Comparison of ENCODE assay signal across 8 cellular contexts in the genomic region with DNA sequence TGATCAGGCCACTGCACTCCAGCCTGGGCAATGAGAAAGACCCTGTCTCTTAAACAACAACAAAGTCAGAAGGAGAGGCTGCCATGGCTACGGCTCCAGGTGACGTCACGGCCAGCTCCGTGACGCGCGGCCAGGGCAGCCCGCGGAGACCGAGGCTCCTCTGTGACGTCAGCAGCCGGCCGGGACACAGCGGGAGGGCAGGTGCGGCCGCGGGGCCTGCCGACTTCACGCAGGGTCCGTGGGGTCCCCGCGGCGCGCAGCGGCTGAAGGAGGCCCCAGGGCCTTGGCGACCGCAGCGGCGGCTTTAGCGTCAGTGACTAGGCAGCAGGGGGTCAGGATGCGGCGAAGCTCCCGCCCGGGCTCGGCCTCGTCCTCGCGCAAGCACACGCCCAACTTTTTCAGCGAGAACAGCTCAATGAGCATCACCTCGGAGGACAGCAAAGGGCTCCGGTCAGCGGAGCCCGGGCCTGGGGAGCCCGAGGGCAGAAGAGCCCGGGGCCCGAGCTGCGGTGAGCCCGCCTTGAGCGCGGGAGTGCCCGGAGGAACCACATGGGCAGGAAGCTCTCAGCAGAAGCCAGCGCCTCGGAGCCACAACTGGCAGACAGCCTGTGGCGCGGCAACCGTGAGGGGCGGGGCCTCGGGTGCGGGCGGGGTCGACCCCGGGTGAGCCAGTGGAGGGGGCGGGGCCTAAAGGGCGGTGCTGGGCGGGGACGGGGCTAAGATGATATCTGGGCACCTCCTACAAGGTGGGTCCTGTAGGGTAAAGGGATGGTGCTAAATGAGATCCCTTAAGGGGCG. TPM values are rescaled to one million over a fixed set of nuclear protein-coding genes. Genes with fewer than 3 reads are reported as not detected.
DNase-seq lines count a peak whose midpoint lies in the region; ATAC-seq and TF ChIP-seq lines count a peak whose summit lies in the region.

A gene with protein sequence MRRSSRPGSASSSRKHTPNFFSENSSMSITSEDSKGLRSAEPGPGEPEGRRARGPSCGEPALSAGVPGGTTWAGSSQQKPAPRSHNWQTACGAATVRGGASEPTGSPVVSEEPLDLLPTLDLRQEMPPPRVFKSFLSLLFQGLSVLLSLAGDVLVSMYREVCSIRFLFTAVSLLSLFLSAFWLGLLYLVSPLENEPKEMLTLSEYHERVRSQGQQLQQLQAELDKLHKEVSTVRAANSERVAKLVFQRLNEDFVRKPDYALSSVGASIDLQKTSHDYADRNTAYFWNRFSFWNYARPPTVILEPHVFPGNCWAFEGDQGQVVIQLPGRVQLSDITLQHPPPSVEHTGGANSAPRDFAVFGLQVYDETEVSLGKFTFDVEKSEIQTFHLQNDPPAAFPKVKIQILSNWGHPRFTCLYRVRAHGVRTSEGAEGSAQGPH (plus strand): TSS at position 163 of the 798 bp plus-strand sequence. CDS start 175 bp downstream, at position 338.

- H3K9me3 ChIP-seq in Peyer's patch = no peaks in the 10 kb centered on the region
- no peaks in the 10 kb centered on the region for H3K9me3 ChIP-seq in fibroblast of lung (ENCODE audit: control insufficient read depth, insufficient read depth, low read depth, low read length)

- peak; percentile 100 for DNase-seq in DMS 273 (lab: John Stamatoyannopoulos, UW; ENCODE audit: unreplicated experiment)
- DNase-seq in Jurkat, Clone E6-1 (ENCODE audit: low read depth, low spot score) = no peak
- peak; percentile 100 for DNase-seq in Peyer's patch
- peak; percentile 100 for DNase-seq in activated T-helper 1 cell treated with anti-CD3 and anti-CD28 coated beads, Interleukin-2, amount 50 U/mL, for 16 hours (ENCODE audit: low read depth in 1 of 2, low spot score in 1 of 2)
- peak; percentile 73 to 82 for DNase-seq in fibroblast of lung (ENCODE audit: low read depth in 2 of 2)
- peak; percentile 100 for DNase-seq in natural killer cell treated with Interleukin-12 subunit alpha and Interleukin-12 subunit beta and Interleukin-15 and Interleukin-18, amount 100 ng/mL, for 72 hours (ENCODE audit: low spot score)
- peak; percentile 98 to 100 (median 100) for DNase-seq in stimulated activated naive CD4-positive, alpha-beta T cell (lab: John Stamatoyannopoulos, UW)

- H4K20me1 ChIP-seq in fibroblast of lung (ENCODE audit: control insufficient read depth, extremely low read depth, insufficient read depth, low read length) = no peaks in the 10 kb centered on the region

- ATAC-seq in GM21576 (IDR thresholded peaks at IDR 0.05; ENCODE audit: unreplicated experiment) = peak; percentile 66
- peak; percentile 95 to 96 for ATAC-seq in natural killer cell treated with Interleukin-12 subunit alpha and Interleukin-12 subunit beta and Interleukin-15 and Interleukin-18, amount 100 ng/mL, for 72 hours

- no peaks in the 10 kb centered on the region for H3K36me3 Mint-ChIP-seq in natural killer cell treated with Interleukin-12 subunit alpha and Interleukin-12 subunit beta and Interleukin-15 and Interleukin-18, amount 100 ng/mL, for 72 hours

- peak within 1 kb of the TSS; percentile 88 for H3K4me3 Mint-ChIP-seq in natural killer cell treated with Interleukin-12 subunit alpha and Interleukin-12 subunit beta and Interleukin-15 and Interleukin-18, amount 100 ng/mL, for 72 hours

- TF ChIP-seq CTCF in Peyer's patch (IDR thresholded peaks at IDR 0.05) (peak in 1 of 6 experiments; percentile 9), fibroblast of lung (conservative IDR thresholded peaks at IDR 0.05 in 1 of 2, IDR thresholded peaks at IDR 0.05 in 1 of 2; ENCODE audit: low read depth in 1 of 2, low read length in 2 of 2) (no peak)

- peak within 1 kb of the TSS; percentile 51 for H3K4me3 ChIP-seq in Jurkat, Clone E6-1 (ENCODE audit: low read length)
- H3K4me3 ChIP-seq in Peyer's patch = peak within 1 kb of the TSS; percentile 47 to 67 (median 56)
- peak within 1 kb of the TSS; percentile 46 to 71 (median 59) for H3K4me3 ChIP-seq in fibroblast of lung (replicated peaks in 1 of 4; ENCODE audit: control extremely low read depth in 1 of 4, insufficient read depth in 1 of 4, low read depth in 3 of 4, low read length in 4 of 4)

- H3K27me3 Mint-ChIP-seq in natural killer cell treated with Interleukin-12 subunit alpha and Interleukin-12 subunit beta and Interleukin-15 and Interleukin-18, amount 100 ng/mL, for 72 hours = no peaks in the 10 kb centered on the region

- H3K27me3 ChIP-seq in Peyer's patch (no peaks in the 10 kb centered on the region), fibroblast of lung (ENCODE audit: control insufficient read depth, insufficient read depth, low read length) (no peaks in the 10 kb centered on the region)

- H3K79me2 ChIP-seq in fibroblast of lung (ENCODE audit: control insufficient read depth, insufficient read depth, low read length) = no peaks in the 10 kb centered on the region

- H3K36me3 ChIP-seq in Peyer's patch (no peaks in the 10 kb centered on the region), fibroblast of lung (ENCODE audit: control insufficient read depth, insufficient read depth, low read length) (peaks cover 2% of the 10 kb centered on the region)

- peak; percentile 48 to 55 for TF ChIP-seq POLR2A in Peyer's patch (IDR thresholded peaks at IDR 0.05)

- H3K4me2 ChIP-seq in fibroblast of lung (ENCODE audit: extremely low read depth, insufficient read depth, low read length) = peak within 1 kb of the TSS; percentile 77

- peak within 1 kb of the TSS; percentile 82 for H3K9ac ChIP-seq in fibroblast of lung (ENCODE audit: insufficient read depth, low read length)

- peaks cover 34 to 44% of the 10 kb centered on the region in 2 donors for H3K4me1 Mint-ChIP-seq in natural killer cell treated with Interleukin-12 subunit alpha and Interleukin-12 subunit beta and Interleukin-15 and Interleukin-18, amount 100 ng/mL, for 72 hours (ENCODE audit: low read depth in 2 of 2)

- H2AFZ ChIP-seq in fibroblast of lung (ENCODE audit: low read length) = peak within 1 kb of the TSS; percentile 27

- H3K4me1 ChIP-seq in Peyer's patch (peaks cover 0 to 33% (median 26%) of the 10 kb centered on the region in 4 donors), fibroblast of lung (ENCODE audit: control insufficient read depth, extremely low read depth, insufficient read depth, low read length) (peaks cover 16% of the 10 kb centered on the region)

- no peaks in the 10 kb centered on the region for H3K9me3 Mint-ChIP-seq in natural killer cell treated with Interleukin-12 subunit alpha and Interleukin-12 subunit beta and Interleukin-15 and Interleukin-18, amount 100 ng/mL, for 72 hours

- peak within 1 kb of the TSS; percentile 82 to 95 (median 92) for H3K27ac ChIP-seq in Peyer's patch
- peak within 1 kb of the TSS; percentile 91 for H3K27ac ChIP-seq in fibroblast of lung (ENCODE audit: insufficient read depth, low read length)

- peak within 1 kb of the TSS; percentile 92 to 93 for H3K27ac Mint-ChIP-seq in natural killer cell treated with Interleukin-12 subunit alpha and Interleukin-12 subunit beta and Interleukin-15 and Interleukin-18, amount 100 ng/mL, for 72 hours

RNA-seq across cellular contexts. Expression of the gene that starts here (rescaled TPM):
- polyA plus RNA-seq in Jurkat, Clone E6-1 (2012; ENCODE audit: insufficient read depth, insufficient read length) = 2.8 TPM
- 10 to 100 TPM in 2 of 4 donors, not detected in 2; 10.7 to 28.1 TPM for total RNA-seq in Peyer's patch
- 6.6 and 8.5 TPM in 2 replicates for total RNA-seq in fibroblast of lung
- 2.6 and 4.3 TPM in 2 replicates for polyA plus RNA-seq in fibroblast of lung
- 2.7 and 7.9 TPM in 2 replicates for polyA plus RNA-seq in fibroblast of lung (2012)
- 5.3 TPM in 1 of 2 replicates, not detected in the other for polyA minus RNA-seq in fibroblast of lung (ENCODE audit: low replicate concordance)
- 1 to 10 TPM; 5.9 to 6.3 TPM for total RNA-seq in natural killer cell treated with Interleukin-12 subunit alpha and Interleukin-12 subunit beta and Interleukin-15 and Interleukin-18, amount 100 ng/mL, for 72 hours
